Comparison of ENCODE assay signal across 29 cellular contexts in genomic region chr6:130460934-130461333, GRCh38.
"Had no signal": no experiment of that assay in that cellular context is flagged by ENCODE, and none has a peak within 500 bp of the region (broad histone marks: within the 10 kb centered on the region; RNA-seq: fewer than 3 reads in every experiment).

No MANE protein-coding gene starts in this region.

- H3K4me1 Mint-ChIP-seq: activated B cell treated with CpG ODN at 0.5 μM for 24 hours; activated naive CD8-positive, alpha-beta T cell treated with anti-CD3 and anti-CD28 coated beads, Interleukin-2, amount 50 U/mL, for 24 hours had no signal

- H3K36me3 Mint-ChIP-seq: activated CD4-positive, alpha-beta memory T cell treated with anti-CD3 and anti-CD28 coated beads for 36 hours; activated CD8-positive, alpha-beta memory T cell treated with anti-CD3 and anti-CD28 coated beads, Interleukin-2, amount 10 ng/mL, durations not matched to agents 7 days and 5 days; activated naive CD4-positive, alpha-beta T cell treated with anti-CD3 and anti-CD28 coated beads, Interleukin-2, amount 10 ng/mL, durations not matched to agents 7 days and 5 days; activated naive CD4-positive, alpha-beta T cell treated with anti-CD3 and anti-CD28 coated beads, Interleukin-2, amount 50 U/mL, for 24 hours; activated naive CD8-positive, alpha-beta T cell; brain had no signal

- H3K9me3 Mint-ChIP-seq: activated B cell treated with CpG ODN at 0.5 μM for 24 hours; activated CD4-positive, alpha-beta memory T cell treated with anti-CD3 and anti-CD28 coated beads for 36 hours; activated CD8-positive, alpha-beta T cell treated with anti-CD3 and anti-CD28 coated beads for 36 hours; activated naive CD4-positive, alpha-beta T cell treated with anti-CD3 and anti-CD28 coated beads, Interleukin-2, amount 10 ng/mL, durations not matched to agents 7 days and 5 days; activated naive CD4-positive, alpha-beta T cell treated with anti-CD3 and anti-CD28 coated beads, Interleukin-2, amount 50 U/mL, for 24 hours; activated naive CD8-positive, alpha-beta T cell treated with anti-CD3 and anti-CD28 coated beads, Interleukin-2, amount 50 U/mL, for 24 hours; activated T-cell treated with anti-CD3 and anti-CD28 coated beads, Interleukin-2, amount 50 U/mL, for 24 hours; activated T-helper 2 cell treated with anti-CD3 and anti-CD28 coated beads, Interferon-gamma antibody, Interleukin-2, Interleukin-4, amounts not matched to agents 10 μg/mL and 5 μg/mL and 100 μg/mL, durations not matched to agents 14 hours and 24 hours and 36 hours; central memory CD8-positive, alpha-beta T cell; T-helper 1 cell treated with Interleukin-12 subunit alpha and Interleukin-12 subunit beta and Interleukin-4 antibody, amounts not matched to agents 30 μg/mL and 1 μg/mL, for 36 hours; T-helper 2 cell treated with Interferon-gamma antibody and Interleukin-4, amounts not matched to agents 5 μg/mL and 100 μg/mL, for 36 hours had no signal

- ATAC-seq: activated CD8-positive, alpha-beta memory T cell treated with anti-CD3 and anti-CD28 coated beads, Interleukin-2, amount 10 ng/mL, durations not matched to agents 7 days and 5 days; activated CD8-positive, alpha-beta T cell treated with anti-CD3 and anti-CD28 coated beads for 36 hours; activated naive CD8-positive, alpha-beta T cell treated with anti-CD3 and anti-CD28 coated beads, Interleukin-2, amount 50 U/mL, for 24 hours had no signal

- H3K27me3 Mint-ChIP-seq: activated CD4-positive, alpha-beta memory T cell treated with anti-CD3 and anti-CD28 coated beads for 36 hours; activated CD8-positive, alpha-beta memory T cell treated with anti-CD3 and anti-CD28 coated beads, Interleukin-2, amount 10 ng/mL, durations not matched to agents 7 days and 5 days; activated CD8-positive, alpha-beta T cell treated with anti-CD3 and anti-CD28 coated beads for 36 hours; activated naive CD4-positive, alpha-beta T cell treated with anti-CD3 and anti-CD28 coated beads, Interleukin-2, amount 50 U/mL, for 24 hours; activated naive CD8-positive, alpha-beta T cell; activated naive CD8-positive, alpha-beta T cell treated with anti-CD3 and anti-CD28 coated beads, Interleukin-2, amount 50 U/mL, for 24 hours; activated T-cell treated with anti-CD3 and anti-CD28 coated beads, Interleukin-2, amount 50 U/mL, for 24 hours; brain; central memory CD8-positive, alpha-beta T cell had no signal

- H3K4me3 Mint-ChIP-seq: activated B cell treated with CpG ODN at 0.5 μM for 24 hours; activated CD4-positive, alpha-beta memory T cell treated with anti-CD3 and anti-CD28 coated beads for 36 hours; activated CD4-positive, alpha-beta T cell treated with anti-CD3 and anti-CD28 coated beads, Interleukin-2, amount 10 ng/mL, durations not matched to agents 24 days and 14 days; activated CD8-positive, alpha-beta memory T cell treated with anti-CD3 and anti-CD28 coated beads, Interleukin-2, amount 10 ng/mL, durations not matched to agents 7 days and 5 days; activated CD8-positive, alpha-beta T cell treated with anti-CD3 and anti-CD28 coated beads for 36 hours; activated naive CD4-positive, alpha-beta T cell treated with anti-CD3 and anti-CD28 coated beads, Interleukin-2, amount 10 ng/mL, durations not matched to agents 7 days and 5 days; activated naive CD4-positive, alpha-beta T cell treated with anti-CD3 and anti-CD28 coated beads, Interleukin-2, amount 50 U/mL, for 24 hours; activated naive CD8-positive, alpha-beta T cell; activated naive CD8-positive, alpha-beta T cell treated with anti-CD3 and anti-CD28 coated beads, Interleukin-2, amount 50 U/mL, for 24 hours; activated T-cell treated with anti-CD3 and anti-CD28 coated beads, Interleukin-2, amount 50 U/mL, for 24 hours; brain; central memory CD8-positive, alpha-beta T cell; T-helper 1 cell treated with Interleukin-12 subunit alpha and Interleukin-12 subunit beta and Interleukin-4 antibody, amounts not matched to agents 30 μg/mL and 1 μg/mL, for 36 hours had no signal

- DNase-seq: activated B cell treated with CpG ODN at 0.5 μM for 24 hours; activated CD4-positive, alpha-beta memory T cell treated with anti-CD3 and anti-CD28 coated beads for 36 hours; activated CD4-positive, alpha-beta T cell treated with anti-CD3 and anti-CD28 coated beads for 4 hours; activated CD4-positive, alpha-beta T cell treated with anti-CD3 and anti-CD28 coated beads, Interleukin-2, amount 10 ng/mL, durations not matched to agents 24 days and 14 days; activated CD4-positive, alpha-beta T cell treated with anti-CD3 and anti-CD28 coated beads, Interleukin-2, amount 50 U/mL, for 1 hour; activated CD4-positive, alpha-beta T cell treated with anti-CD3 and anti-CD28 coated beads, Interleukin-2, amount 50 U/mL, for 4 hours; activated CD4-positive, CD25-positive, alpha-beta regulatory T cell treated with anti-CD3 and anti-CD28 coated beads, Interleukin-2, amount 50 U/mL, for 72 hours; activated CD8-positive, alpha-beta memory T cell treated with anti-CD3 and anti-CD28 coated beads, Interleukin-2, amount 10 ng/mL, durations not matched to agents 7 days and 5 days; activated CD8-positive, alpha-beta memory T cell treated with anti-CD3 and anti-CD28 coated beads, Interleukin-2, amount 50 U/mL, for 48 hours; activated CD8-positive, alpha-beta T cell treated with anti-CD3 and anti-CD28 coated beads for 36 hours; activated effector memory CD4-positive, alpha-beta T cell treated with Interleukin-2 at 50 U/mL for 16 hours; activated gamma-delta T cell; activated naive CD4-positive, alpha-beta T cell treated with anti-CD3 and anti-CD28 coated beads, Interleukin-2, amount 10 ng/mL, durations not matched to agents 7 days and 5 days; activated naive CD4-positive, alpha-beta T cell treated with Interleukin-2 at 50 U/mL for 16 hours; activated naive CD8-positive, alpha-beta T cell treated with anti-CD3 and anti-CD28 coated beads, Interleukin-2, amount 50 U/mL, for 24 hours; activated T-cell treated with anti-CD3 and anti-CD28 coated beads, Interleukin-2, amount 50 U/mL, for 24 hours; activated T-cell treated with anti-CD3 and anti-CD28 coated beads, Interleukin-2, amount 50 U/mL, for 48 hours; caudate nucleus; cerebellar nuclear complex; T-helper 1 cell; T-helper 2 cell; T-helper 9 cell had no signal

- H3K27ac Mint-ChIP-seq: activated B cell treated with CpG ODN at 0.5 μM for 24 hours; activated CD4-positive, alpha-beta memory T cell treated with anti-CD3 and anti-CD28 coated beads for 36 hours; activated CD4-positive, alpha-beta T cell treated with anti-CD3 and anti-CD28 coated beads, Interleukin-2, amount 10 ng/mL, durations not matched to agents 24 days and 14 days; activated CD8-positive, alpha-beta memory T cell treated with anti-CD3 and anti-CD28 coated beads, Interleukin-2, amount 10 ng/mL, durations not matched to agents 7 days and 5 days; activated CD8-positive, alpha-beta T cell treated with anti-CD3 and anti-CD28 coated beads for 36 hours; activated naive CD4-positive, alpha-beta T cell treated with anti-CD3 and anti-CD28 coated beads, Interleukin-2, amount 10 ng/mL, durations not matched to agents 7 days and 5 days; activated naive CD4-positive, alpha-beta T cell treated with anti-CD3 and anti-CD28 coated beads, Interleukin-2, amount 50 U/mL, for 24 hours; activated naive CD8-positive, alpha-beta T cell; activated naive CD8-positive, alpha-beta T cell treated with anti-CD3 and anti-CD28 coated beads, Interleukin-2, amount 50 U/mL, for 24 hours; activated T-cell treated with anti-CD3 and anti-CD28 coated beads, Interleukin-2, amount 50 U/mL, for 24 hours; activated T-helper 2 cell treated with anti-CD3 and anti-CD28 coated beads, Interferon-gamma antibody, Interleukin-2, Interleukin-4, amounts not matched to agents 10 μg/mL and 5 μg/mL and 100 μg/mL, durations not matched to agents 14 hours and 24 hours and 36 hours; brain; T-helper 1 cell treated with Interleukin-12 subunit alpha and Interleukin-12 subunit beta and Interleukin-4 antibody, amounts not matched to agents 30 μg/mL and 1 μg/mL, for 36 hours; T-helper 2 cell treated with Interferon-gamma antibody and Interleukin-4, amounts not matched to agents 5 μg/mL and 100 μg/mL, for 36 hours had no signal
